ENCODE assay signal across 1 cellular context in the genomic region with DNA sequence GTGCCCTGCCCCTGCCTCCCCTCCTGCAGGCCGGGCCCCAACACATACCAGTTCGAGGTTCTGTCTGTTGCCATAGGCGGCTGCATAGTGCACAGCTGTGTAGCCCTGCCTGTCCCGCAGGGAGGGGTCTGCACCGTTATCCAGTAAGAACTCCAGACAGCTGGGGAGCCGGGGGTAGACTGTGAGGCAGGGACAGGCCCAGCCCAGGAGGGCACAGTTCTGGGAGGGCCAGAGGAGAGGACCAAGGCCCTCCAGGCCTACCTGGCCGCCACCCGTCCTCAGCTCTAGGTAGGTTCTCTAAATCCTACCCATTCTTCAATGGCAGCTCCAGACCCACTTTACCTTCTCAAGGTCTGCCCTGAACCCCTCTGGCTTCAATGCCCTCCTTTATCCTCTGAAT.
A peak's percentile ranks its signal among the peaks of the same experiment; 100 is the strongest.
TF ChIP-seq lines count a peak whose summit lies in the region.

No MANE protein-coding gene starts in this region.

TF ChIP-seq in K562, 482 proteins besides CTCF, POLR2A, EP300 and RAD21:
- TF ChIP-seq, protein P1, sequence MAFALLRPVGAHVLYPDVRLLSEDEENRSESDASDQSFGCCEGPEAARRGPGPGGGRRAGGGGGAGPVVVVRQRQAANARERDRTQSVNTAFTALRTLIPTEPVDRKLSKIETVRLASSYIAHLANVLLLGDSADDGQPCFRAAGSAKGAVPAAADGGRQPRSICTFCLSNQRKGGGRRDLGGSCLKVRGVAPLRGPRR (CRISPR knock-in tag; IDR thresholded peaks at IDR 0.05), result no peak
- TF ChIP-seq RBFOX2 (IDR thresholded peaks at IDR 0.05; ENCODE audit: low read depth, low read length), result 0 out of 2 replicates have a peak, but pooled peaks have one; percentile 24
